ENCODE assay signal across 10 cellular contexts in the genomic region with DNA sequence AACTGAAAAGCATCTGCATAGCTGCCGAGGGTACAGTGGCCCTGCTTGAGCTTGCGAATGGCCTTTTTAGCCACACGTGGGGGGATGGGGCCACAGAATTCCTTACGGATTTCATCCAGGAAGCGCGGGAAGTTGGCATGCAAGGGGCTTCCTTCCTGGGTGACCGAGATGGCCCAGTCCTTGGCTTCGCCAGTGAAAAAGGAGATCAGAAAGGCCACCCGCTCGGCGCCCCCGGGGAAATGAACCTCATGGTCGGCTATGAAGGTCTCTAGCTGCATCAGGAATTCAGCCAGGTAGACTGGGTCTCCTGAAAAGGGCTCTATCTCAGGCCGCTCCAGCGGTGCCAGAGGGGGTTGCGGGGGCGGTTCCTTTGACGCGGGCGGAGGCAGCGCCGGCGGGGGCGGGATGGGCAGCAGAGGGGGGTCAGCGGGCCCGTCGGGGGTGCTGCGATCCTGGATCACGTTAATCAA. TPM values are rescaled to one million over a fixed set of nuclear protein-coding genes. Genes with fewer than 3 reads are reported as not detected.
DNase-seq lines count a peak whose midpoint lies in the region; ATAC-seq and TF ChIP-seq lines count a peak whose summit lies in the region.
"Had no signal": no experiment of that assay in that cellular context is flagged by ENCODE, and none has a peak within 500 bp of the region (broad histone marks: within the 10 kb centered on the region; RNA-seq: fewer than 3 reads in every experiment).

No MANE protein-coding gene starts in this region.

- WGBS in esophagus squamous epithelium, 2 donors: no CpG with 5 or more reads among the region's 29 CpGs

- no peak overlapping the region for H3K27ac Mint-ChIP-seq in natural killer cell
- H3K27ac Mint-ChIP-seq in natural killer cell treated with Interleukin-12 subunit alpha and Interleukin-12 subunit beta and Interleukin-15 and Interleukin-18, amount 100 ng/mL, for 72 hours: no peak overlapping the region
- H3K27ac Mint-ChIP-seq in neural crest cell (ENCODE audit: unreplicated experiment): no peak overlapping the region

- H3K36me3 Mint-ChIP-seq in natural killer cell (no peaks in the 10 kb centered on the region), neural crest cell (ENCODE audit: low read depth) (peaks cover 30% of the 10 kb centered on the region)
- H3K36me3 Mint-ChIP-seq in natural killer cell treated with Interleukin-12 subunit alpha and Interleukin-12 subunit beta and Interleukin-15 and Interleukin-18, amount 100 ng/mL, for 72 hours: no peaks in the 10 kb centered on the region

- DNase-seq in natural killer cell (no peak), esophagus squamous epithelium (lab: John Stamatoyannopoulos, UW) (no peak), neural crest cell (ENCODE audit: low read depth, low spot score) (no peak), superior temporal gyrus (ENCODE audit: extremely low spot score) (no peak), NCI-H345 treated with DMSO at 0.1 percent for 48 hours (lab: John Stamatoyannopoulos, UW; ENCODE audit: unreplicated experiment) (no peak)
- DNase-seq in natural killer cell treated with Interleukin-12 subunit alpha and Interleukin-12 subunit beta and Interleukin-15 and Interleukin-18, amount 100 ng/mL, for 72 hours (ENCODE audit: low spot score): no peak
- DNase-seq in effector memory CD4-positive, alpha-beta T cell: no peak
- DNase-seq: activated gamma-delta T cell treated with Interleukin-2 at 50 U/mL for 16 hours, NCI-H510A treated with DMSO at 0.1 percent for 48 hours had no signal

- peaks cover 13 to 30% of the 10 kb centered on the region in 2 donors for H3K4me1 Mint-ChIP-seq in natural killer cell
- peaks cover 11 to 15% of the 10 kb centered on the region in 2 donors for H3K4me1 Mint-ChIP-seq in natural killer cell treated with Interleukin-12 subunit alpha and Interleukin-12 subunit beta and Interleukin-15 and Interleukin-18, amount 100 ng/mL, for 72 hours (ENCODE audit: low read depth in 2 of 2)
- H3K4me1 Mint-ChIP-seq in neural crest cell: peaks cover 42% of the 10 kb centered on the region

- H3K27ac ChIP-seq in esophagus squamous epithelium: peak overlapping the region in 3 of 4 donors; percentile 55 to 89 (median 85)
- no peak overlapping the region for H3K27ac ChIP-seq in effector memory CD4-positive, alpha-beta T cell (ENCODE audit: insufficient read depth, low read length, poor library complexity, severe bottlenecking)

- H3K4me3 Mint-ChIP-seq in natural killer cell: peak overlapping the region; percentile 53
- H3K4me3 Mint-ChIP-seq in natural killer cell treated with Interleukin-12 subunit alpha and Interleukin-12 subunit beta and Interleukin-15 and Interleukin-18, amount 100 ng/mL, for 72 hours: no peak overlapping the region
- peak overlapping the region; percentile 61 for H3K4me3 Mint-ChIP-seq in neural crest cell

- no peaks in the 10 kb centered on the region for H3K9me3 Mint-ChIP-seq in natural killer cell
- H3K9me3 Mint-ChIP-seq in natural killer cell treated with Interleukin-12 subunit alpha and Interleukin-12 subunit beta and Interleukin-15 and Interleukin-18, amount 100 ng/mL, for 72 hours: no peaks in the 10 kb centered on the region
- H3K9me3 Mint-ChIP-seq in neural crest cell: peaks cover 8% of the 10 kb centered on the region

- no peak for TF ChIP-seq POLR2A in esophagus squamous epithelium (IDR thresholded peaks at IDR 0.05)

- TF ChIP-seq CTCF in natural killer cell (IDR thresholded peaks at IDR 0.05) (no peak), esophagus squamous epithelium (IDR thresholded peaks at IDR 0.05) (no peak), neural crest cell (conservative IDR thresholded peaks at IDR 0.05) (no peak)

- H3K27me3 Mint-ChIP-seq in natural killer cell (ENCODE audit: low read depth in 2 of 2) (peaks cover 0 to 9% of the 10 kb centered on the region in 2 donors), neural crest cell (ENCODE audit: low read depth) (peaks cover 2% of the 10 kb centered on the region)
- peaks cover 0 to 23% of the 10 kb centered on the region in 2 donors for H3K27me3 Mint-ChIP-seq in natural killer cell treated with Interleukin-12 subunit alpha and Interleukin-12 subunit beta and Interleukin-15 and Interleukin-18, amount 100 ng/mL, for 72 hours

- peaks cover 0 to 26% (median 3%) of the 10 kb centered on the region in 4 donors for H3K27me3 ChIP-seq in esophagus squamous epithelium
- H3K27me3 ChIP-seq in effector memory CD4-positive, alpha-beta T cell (replicated peaks; ENCODE audit: control insufficient read depth, insufficient read depth, low read length, poor library complexity, severe bottlenecking): no peaks in the 10 kb centered on the region

- intact Hi-C loops in natural killer cell (cut with micrococcal nuclease) (no loop called here), esophagus squamous epithelium (cut with DNase I) (no loop called here)

- ATAC-seq in natural killer cell: no peak
- no peak for ATAC-seq in natural killer cell treated with Interleukin-12 subunit alpha and Interleukin-12 subunit beta and Interleukin-15 and Interleukin-18, amount 100 ng/mL, for 72 hours
- ATAC-seq in HG03196 (IDR thresholded peaks at IDR 0.05; ENCODE audit: unreplicated experiment): no peak

- H3K4me1 ChIP-seq in esophagus squamous epithelium: peaks cover 4 to 55% (median 6%) of the 10 kb centered on the region in 3 donors
- H3K4me1 ChIP-seq in effector memory CD4-positive, alpha-beta T cell (ENCODE audit: control insufficient read depth, insufficient read depth, low read length, poor library complexity, severe bottlenecking): peaks cover 9% of the 10 kb centered on the region

- peak overlapping the region; percentile 27 to 70 (median 46) for H3K4me3 ChIP-seq in esophagus squamous epithelium
- H3K4me3 ChIP-seq in effector memory CD4-positive, alpha-beta T cell (ENCODE audit: insufficient read depth, low read depth, low read length, poor library complexity, severe bottlenecking): no peak overlapping the region

- H3K9me3 ChIP-seq in esophagus squamous epithelium: no peaks in the 10 kb centered on the region
- no peaks in the 10 kb centered on the region for H3K9me3 ChIP-seq in effector memory CD4-positive, alpha-beta T cell (ENCODE audit: control insufficient read depth, low read length)

- no peaks in the 10 kb centered on the region for H3K36me3 ChIP-seq in esophagus squamous epithelium
- H3K36me3 ChIP-seq in effector memory CD4-positive, alpha-beta T cell (ENCODE audit: control insufficient read depth, insufficient read depth, low read length): no peaks in the 10 kb centered on the region

RNA-seq across cellular contexts. Expression of a gene that starts 0.9 kb away (rescaled TPM):
- 1 to 10 TPM; 1.3 to 1.8 (median 1.7) TPM for total RNA-seq in natural killer cell
- under 1 TPM; 0.33 to 0.75 TPM for total RNA-seq in natural killer cell treated with Interleukin-12 subunit alpha and Interleukin-12 subunit beta and Interleukin-15 and Interleukin-18, amount 100 ng/mL, for 72 hours
- 1 to 10 TPM in 1 of 4 donors, under 1 TPM in 3; 0.08 to 3.6 (median 0.49) TPM for total RNA-seq in esophagus squamous epithelium
- total RNA-seq in neural crest cell: 21.7 and 23.0 TPM in 2 replicates

RNA-seq across cellular contexts. Expression of a gene that starts 50.8 kb away (rescaled TPM):
- total RNA-seq in natural killer cell (1 to 10 TPM; 5.6 to 6.2 (median 5.9) TPM), esophagus squamous epithelium (10 to 100 TPM in 2 of 4 donors, 1 to 10 TPM in 2; 4.7 to 15.1 (median 9.2) TPM), neural crest cell (14.0 and 16.7 TPM in 2 replicates)
- total RNA-seq in natural killer cell treated with Interleukin-12 subunit alpha and Interleukin-12 subunit beta and Interleukin-15 and Interleukin-18, amount 100 ng/mL, for 72 hours: 1 to 10 TPM; 6.8 to 7.2 TPM
